14 cellular contexts compared by ENCODE assay signal in the genomic region with DNA sequence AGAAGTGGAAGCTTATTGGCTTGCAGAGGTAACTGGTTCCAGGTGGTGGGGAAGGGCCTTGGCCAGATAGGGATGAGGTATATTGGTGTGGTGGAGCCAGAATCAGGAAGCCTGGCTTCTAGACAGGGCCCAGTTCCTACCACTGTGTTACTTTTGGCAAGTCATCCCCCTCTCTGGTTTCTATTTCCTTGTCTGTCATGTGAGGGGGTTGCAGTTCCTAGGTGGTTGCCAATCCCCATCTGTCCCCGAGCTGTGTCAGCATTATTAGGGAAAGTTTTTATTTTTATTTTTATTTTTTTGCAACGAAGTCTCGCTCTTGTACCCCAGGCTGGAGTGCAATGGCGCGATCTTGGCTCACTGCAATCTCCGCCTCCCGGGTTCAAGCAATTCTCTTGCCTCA. TPM values are rescaled to one million over a fixed set of nuclear protein-coding genes. Genes with fewer than 3 reads are reported as not detected.
DNase-seq lines count a peak whose midpoint lies in the region; ATAC-seq and TF ChIP-seq lines count a peak whose summit lies in the region.
"Had no signal": no experiment of that assay in that cellular context is flagged by ENCODE, and none has a peak within 500 bp of the region (broad histone marks: within the 10 kb centered on the region; RNA-seq: fewer than 3 reads in every experiment).

No MANE protein-coding gene starts in this region.

- peaks cover 28% of the 10 kb centered on the region for H3K4me1 ChIP-seq in prostate gland (replicated peaks)

- no peaks in the 10 kb centered on the region for H3K9me3 ChIP-seq in prostate gland
- H3K9me3 ChIP-seq: SJSA1 had no signal

- peaks cover 31% of the 10 kb centered on the region for H3K36me3 Mint-ChIP-seq in stimulated activated naive CD8-positive, alpha-beta T cell treated with anti-CD3 and anti-CD28 coated beads, Interleukin-15, Interleukin-2, amounts not matched to agents 100 ng/mL and 50 ng/mL, for 24 hours (ENCODE audit: low read depth)
- H3K36me3 Mint-ChIP-seq in activated naive CD8-positive, alpha-beta T cell treated with anti-CD3 and anti-CD28 coated beads, Interleukin-2, amount 50 U/mL, for 24 hours (ENCODE audit: low read depth): peaks cover 31% of the 10 kb centered on the region
- H3K36me3 Mint-ChIP-seq in mesothelial cell of epicardium: peaks cover 9% of the 10 kb centered on the region

- H3K36me3 ChIP-seq in prostate gland: peaks cover 0 to 6% of the 10 kb centered on the region in 2 donors

- no peak for ATAC-seq in stimulated activated naive CD8-positive, alpha-beta T cell treated with anti-CD3 and anti-CD28 coated beads, Interleukin-15, Interleukin-2, amounts not matched to agents 100 U/mL and 50 U/mL, for 24 hours
- no peak for ATAC-seq in activated naive CD8-positive, alpha-beta T cell treated with anti-CD3 and anti-CD28 coated beads, Interleukin-2, amount 50 U/mL, for 24 hours

- no peak for TF ChIP-seq CTCF in mesothelial cell of epicardium (IDR thresholded peaks at IDR 0.05; ENCODE audit: unreplicated experiment)
- no peak for TF ChIP-seq CTCF in prostate gland (IDR thresholded peaks at IDR 0.05)
- no peak for TF ChIP-seq CTCF in GM13977 (IDR thresholded peaks at IDR 0.05; ENCODE audit: extremely low read depth, insufficient read depth, missing control alignments)

- TF ChIP-seq POLR2A in prostate gland (IDR thresholded peaks at IDR 0.05): no peak

- intact Hi-C loops in prostate gland (cut with DNase I): no loop called here

- in situ Hi-C loops in GM13977 (cut with MboI; ENCODE audit: low pct_unique_long_range_greater_than_20kb, low sequenced_read_pairs, unreplicated experiment): no loop called here

- peaks cover 65% of the 10 kb centered on the region for H3K4me1 Mint-ChIP-seq in stimulated activated naive CD8-positive, alpha-beta T cell treated with anti-CD3 and anti-CD28 coated beads, Interleukin-15, Interleukin-2, amounts not matched to agents 100 ng/mL and 50 ng/mL, for 24 hours (ENCODE audit: low read depth)
- peaks cover 65% of the 10 kb centered on the region for H3K4me1 Mint-ChIP-seq in activated naive CD8-positive, alpha-beta T cell treated with anti-CD3 and anti-CD28 coated beads, Interleukin-2, amount 50 U/mL, for 24 hours
- H3K4me1 Mint-ChIP-seq in mesothelial cell of epicardium: peaks cover 60% of the 10 kb centered on the region

- H3K9me3 Mint-ChIP-seq in stimulated activated naive CD8-positive, alpha-beta T cell treated with anti-CD3 and anti-CD28 coated beads, Interleukin-15, Interleukin-2, amounts not matched to agents 100 ng/mL and 50 ng/mL, for 24 hours: no peaks in the 10 kb centered on the region
- H3K9me3 Mint-ChIP-seq in activated naive CD8-positive, alpha-beta T cell treated with anti-CD3 and anti-CD28 coated beads, Interleukin-2, amount 50 U/mL, for 24 hours: no peaks in the 10 kb centered on the region
- no peaks in the 10 kb centered on the region for H3K9me3 Mint-ChIP-seq in mesothelial cell of epicardium

- peak overlapping the region in 1 of 2 donors; percentile 3 for H3K4me3 ChIP-seq in prostate gland
- H3K4me3 ChIP-seq: SJSA1 had no signal

- peak overlapping the region; percentile 37 for H3K4me3 Mint-ChIP-seq in stimulated activated naive CD8-positive, alpha-beta T cell treated with anti-CD3 and anti-CD28 coated beads, Interleukin-15, Interleukin-2, amounts not matched to agents 100 ng/mL and 50 ng/mL, for 24 hours
- peak overlapping the region; percentile 24 for H3K4me3 Mint-ChIP-seq in activated naive CD8-positive, alpha-beta T cell treated with anti-CD3 and anti-CD28 coated beads, Interleukin-2, amount 50 U/mL, for 24 hours
- peak overlapping the region; percentile 18 for H3K4me3 Mint-ChIP-seq in mesothelial cell of epicardium

- H3K27ac Mint-ChIP-seq in stimulated activated naive CD8-positive, alpha-beta T cell treated with anti-CD3 and anti-CD28 coated beads, Interleukin-15, Interleukin-2, amounts not matched to agents 100 ng/mL and 50 ng/mL, for 24 hours: no peak overlapping the region
- H3K27ac Mint-ChIP-seq in activated naive CD8-positive, alpha-beta T cell treated with anti-CD3 and anti-CD28 coated beads, Interleukin-2, amount 50 U/mL, for 24 hours: no peak overlapping the region
- H3K27ac Mint-ChIP-seq in mesothelial cell of epicardium: no peak overlapping the region

- no peaks in the 10 kb centered on the region for H3K27me3 ChIP-seq in prostate gland (replicated peaks; ENCODE audit: insufficient read depth)
- H3K27me3 ChIP-seq: SJSA1 had no signal

- 84% methylated on average over 7 of the region's 7 CpGs for WGBS in prostate gland

- no peaks in the 10 kb centered on the region for H3K27me3 Mint-ChIP-seq in stimulated activated naive CD8-positive, alpha-beta T cell treated with anti-CD3 and anti-CD28 coated beads, Interleukin-15, Interleukin-2, amounts not matched to agents 100 ng/mL and 50 ng/mL, for 24 hours
- H3K27me3 Mint-ChIP-seq in activated naive CD8-positive, alpha-beta T cell treated with anti-CD3 and anti-CD28 coated beads, Interleukin-2, amount 50 U/mL, for 24 hours: no peaks in the 10 kb centered on the region
- no peaks in the 10 kb centered on the region for H3K27me3 Mint-ChIP-seq in mesothelial cell of epicardium (ENCODE audit: low read depth)

- no peak overlapping the region for H3K27ac ChIP-seq in prostate gland
- H3K27ac ChIP-seq: SJSA1 had no signal

- DNase-seq in stimulated activated naive CD8-positive, alpha-beta T cell treated with anti-CD3 and anti-CD28 coated beads, Interleukin-15, Interleukin-2, amounts not matched to agents 100 U/mL and 50 U/mL, for 24 hours: no peak
- no peak for DNase-seq in activated naive CD8-positive, alpha-beta T cell treated with anti-CD3 and anti-CD28 coated beads, Interleukin-2, amount 50 U/mL, for 24 hours
- DNase-seq in mesothelial cell of epicardium (ENCODE audit: low spot score in 2 of 2, unreplicated experiment in 2 of 2) (no peak), NCI-H1092 treated with DMSO at 0.1 percent for 48 hours (lab: John Stamatoyannopoulos, UW) (no peak), NCI-H526 (lab: John Stamatoyannopoulos, UW) (no peak), prostate gland (ENCODE audit: low spot score) (no peak), GM13977 (ENCODE audit: low spot score) (no peak)
- DNase-seq: activated CD8-positive, alpha-beta memory T cell treated with anti-CD3 and anti-CD28 coated beads, Interleukin-2, amount 50 U/mL, for 4 hours; islet precursor cell; NCI-H2081; small intestine had no signal

RNA-seq across cellular contexts. Expression of a gene that starts 3.0 kb away (rescaled TPM):
- total RNA-seq in mesothelial cell of epicardium: 18.2 to 19.3 TPM (median 18.4 TPM) in 3 replicates
- total RNA-seq in prostate gland: 10 to 100 TPM; 19.0 to 25.3 TPM

RNA-seq across cellular contexts. Expression of a gene that starts 3.3 kb away (rescaled TPM):
- total RNA-seq in mesothelial cell of epicardium (59.0 to 61.0 TPM (median 59.1 TPM) in 3 replicates), prostate gland (10 to 100 TPM; 18.4 to 37.1 TPM)

RNA-seq across cellular contexts. Expression of a gene that starts 45.2 kb away (rescaled TPM):
- total RNA-seq in mesothelial cell of epicardium: 19.2 to 22.4 TPM (median 20.5 TPM) in 3 replicates
- total RNA-seq in prostate gland: 10 to 100 TPM; 31.6 to 43.0 TPM

RNA-seq across cellular contexts. Expression of a gene that starts 57.7 kb away (rescaled TPM):
- 22.5 to 25.2 TPM (median 23.8 TPM) in 3 replicates for total RNA-seq in mesothelial cell of epicardium
- total RNA-seq in prostate gland: 10 to 100 TPM; 22.3 to 28.7 TPM

RNA-seq across cellular contexts. Expression of a gene that starts 59.5 kb away (rescaled TPM):
- total RNA-seq in mesothelial cell of epicardium: not detected in 3 replicates
- total RNA-seq in prostate gland: 1 to 10 TPM; 1.6 to 1.7 TPM
- total RNA-seq: dermis microvascular lymphatic vessel endothelial cell, SJSA1 had no signal
